Comparison of ENCODE assay signal across 12 cellular contexts in genomic region chrX:115591856-115592842, GRCh38. TPM values are rescaled to one million over a fixed set of nuclear protein-coding genes. Genes with fewer than 3 reads are reported as not detected.
DNase-seq lines count a peak whose midpoint lies in the region; ATAC-seq and TF ChIP-seq lines count a peak whose summit lies in the region.
"Had no signal": no experiment of that assay in that cellular context is flagged by ENCODE, and none has a peak within 500 bp of the region (broad histone marks: within the 10 kb centered on the region; RNA-seq: fewer than 3 reads in every experiment).

No MANE protein-coding gene starts in this region.

- H3K79me2 ChIP-seq in mammary epithelial cell (ENCODE audit: insufficient read depth, low read length) (peaks cover 80% of the 10 kb centered on the region), mesendoderm (ENCODE audit: control insufficient read depth, insufficient read depth, low read length) (peaks cover 4% of the 10 kb centered on the region)

- H3K4me1 ChIP-seq in HUES48 (ENCODE audit: control insufficient read depth, insufficient read depth, low read length) (peaks cover 50% of the 10 kb centered on the region), mammary epithelial cell (ENCODE audit: insufficient read depth, low read length) (peaks cover 23% of the 10 kb centered on the region), left lung (peaks cover 0 to 7% of the 10 kb centered on the region in 2 donors), tibial artery (peaks cover 0 to 71% (median 9%) of the 10 kb centered on the region in 4 donors), mesendoderm (ENCODE audit: control insufficient read depth, low read depth, low read length) (no peaks in the 10 kb centered on the region)

- CTCF ChIA-PET in mammary epithelial cell (lab: Charles Lee; ENCODE audit: low non-redundant PET), result no interaction called here

- no peaks in the 10 kb centered on the region for H3K79me1 ChIP-seq in mesendoderm (ENCODE audit: low read length)

- H3K4me1 Mint-ChIP-seq in activated T-helper 2 cell treated with anti-CD3 and anti-CD28 coated beads, Interferon-gamma antibody, Interleukin-2, Interleukin-4, amounts not matched to agents 10 μg/mL and 5 μg/mL and 100 μg/mL, durations not matched to agents 14 hours and 24 hours and 36 hours (ENCODE audit: low read depth), result peaks cover 5% of the 10 kb centered on the region
- H3K4me1 Mint-ChIP-seq: central memory CD8-positive, alpha-beta T cell had no signal

- no peak overlapping the region for H4K8ac ChIP-seq in mesendoderm (ENCODE audit: low read depth, low read length)

- H2BK120ac ChIP-seq in mesendoderm (ENCODE audit: low read depth, low read length), result no peak overlapping the region

- no peaks in the 10 kb centered on the region for H3K36me3 Mint-ChIP-seq in activated T-helper 2 cell treated with anti-CD3 and anti-CD28 coated beads, Interferon-gamma antibody, Interleukin-2, Interleukin-4, amounts not matched to agents 10 μg/mL and 5 μg/mL and 100 μg/mL, durations not matched to agents 14 hours and 24 hours and 36 hours (ENCODE audit: low read depth)

- no peak overlapping the region for H2AFZ ChIP-seq in mammary epithelial cell (ENCODE audit: low read depth, low read length)

- H3K9me3 Mint-ChIP-seq in activated T-helper 2 cell treated with anti-CD3 and anti-CD28 coated beads, Interferon-gamma antibody, Interleukin-2, Interleukin-4, amounts not matched to agents 10 μg/mL and 5 μg/mL and 100 μg/mL, durations not matched to agents 14 hours and 24 hours and 36 hours, result no peaks in the 10 kb centered on the region
- H3K9me3 Mint-ChIP-seq: activated T-cell treated with anti-CD3 and anti-CD28 coated beads, Interleukin-2, amount 50 U/mL, for 4 hours; central memory CD8-positive, alpha-beta T cell had no signal

- no peaks in the 10 kb centered on the region for H3K9me3 ChIP-seq in HUES48 (ENCODE audit: control insufficient read depth, insufficient read depth, low read length)
- no peaks in the 10 kb centered on the region for H3K9me3 ChIP-seq in mammary epithelial cell (replicated peaks; ENCODE audit: insufficient read depth, low read length)
- no peaks in the 10 kb centered on the region for H3K9me3 ChIP-seq in left lung
- no peaks in the 10 kb centered on the region for H3K9me3 ChIP-seq in tibial artery

- H3K4me3 ChIP-seq in HUES48 (ENCODE audit: low read depth, low read length) (no peak overlapping the region; the same call in 1 of the 2 replicates), mammary epithelial cell (replicated peaks in 1 of 3; ENCODE audit: insufficient read depth in 1 of 3, low read depth in 2 of 3, low read length in 3 of 3) (no peak overlapping the region), left lung (no peak overlapping the region), tibial artery (peak overlapping the region; percentile 45 to 52), mesendoderm (ENCODE audit: low read length) (no peak overlapping the region)

- H4K20me1 ChIP-seq in mammary epithelial cell (ENCODE audit: insufficient read depth, low read length), result no peaks in the 10 kb centered on the region

- no peaks in the 10 kb centered on the region for H3K27me3 Mint-ChIP-seq in activated T-helper 2 cell treated with anti-CD3 and anti-CD28 coated beads, Interferon-gamma antibody, Interleukin-2, Interleukin-4, amounts not matched to agents 10 μg/mL and 5 μg/mL and 100 μg/mL, durations not matched to agents 14 hours and 24 hours and 36 hours (ENCODE audit: low read depth)
- H3K27me3 Mint-ChIP-seq: central memory CD8-positive, alpha-beta T cell had no signal

- no peak overlapping the region for H2BK5ac ChIP-seq in mesendoderm (ENCODE audit: low read length)

- 39% methylated on average over 11 of the region's 11 CpGs for WGBS in mammary epithelial cell (ENCODE audit: low coverage, missing lambda C conversion rate)
- no CpG with 5 or more reads among the region's 11 CpGs for WGBS in mesendoderm (ENCODE audit: extremely low coverage, insufficient coverage, low lambda C conversion rate)

- H3K9ac ChIP-seq in HUES48 (ENCODE audit: low read depth, low read length), result no peak overlapping the region
- H3K9ac ChIP-seq in mammary epithelial cell (ENCODE audit: insufficient read depth, low read length), result peak overlapping the region; percentile 49
- H3K9ac ChIP-seq in mesendoderm (ENCODE audit: low read length), result no peak overlapping the region

- TF ChIP-seq CTCF in mammary epithelial cell (conservative IDR thresholded peaks at IDR 0.05 in 1 of 2, IDR thresholded peaks at IDR 0.05 in 1 of 2; ENCODE audit: extremely low read depth in 1 of 2, insufficient read depth in 1 of 2, low read depth in 1 of 2, low read length in 2 of 2), result no peak
- TF ChIP-seq CTCF in left lung (IDR thresholded peaks at IDR 0.05), result no peak
- TF ChIP-seq CTCF in tibial artery (IDR thresholded peaks at IDR 0.05), result no peak

- H3K4me2 ChIP-seq in mammary epithelial cell (ENCODE audit: insufficient read depth, low read depth, low read length) (peak overlapping the region; percentile 62), mesendoderm (ENCODE audit: low read length) (no peak overlapping the region)

- H2BK15ac ChIP-seq in mesendoderm (replicated peaks; ENCODE audit: low read depth), result no peak overlapping the region

- no TSS peak for BruUV-seq in mammary epithelial cell (replicated peaks; lab: Mats Ljungman, UMichigan)

- ATAC-seq in left lung, result peak; percentile 53
- ATAC-seq: activated T-cell treated with anti-CD3 and anti-CD28 coated beads, Interleukin-2, amount 50 U/mL, for 4 hours had no signal

- H2AK5ac ChIP-seq in mesendoderm (ENCODE audit: low read length), result no peak overlapping the region

- intact Hi-C loops in mammary epithelial cell (cut with micrococcal nuclease), result no loop called here
- intact Hi-C loops in left lung (cut with DNase I), result no loop called here
- intact Hi-C loops in tibial artery (cut with DNase I; ENCODE audit: low total_unique reads), result no loop called here
- intact Hi-C loops in activated T-helper 2 cell treated with anti-CD3 and anti-CD28 coated beads, Interferon-gamma antibody, Interleukin-2, Interleukin-4, amounts not matched to agents 10 μg/mL and 5 μg/mL and 100 μg/mL, durations not matched to agents 14 hours and 24 hours and 36 hours (cut with micrococcal nuclease), result no loop called here

- no peak overlapping the region for H3K56ac ChIP-seq in mesendoderm (ENCODE audit: low read length)

- in situ Hi-C loops in mammary epithelial cell (cut with MboI; ENCODE audit: low sequenced_read_pairs in 2 of 2), result no loop called here

- no peak overlapping the region for H4K5ac ChIP-seq in mesendoderm (ENCODE audit: low read length)

- peak; percentile 77 for DNase-seq in mammary epithelial cell
- no peak for DNase-seq in left lung
- no peak for DNase-seq in tibial artery
- no peak for DNase-seq in activated T-helper 2 cell treated with anti-CD3 and anti-CD28 coated beads, Interferon-gamma antibody, Interleukin-2, Interleukin-4, amounts not matched to agents 10 μg/mL and 5 μg/mL and 100 μg/mL, durations not matched to agents 14 hours and 24 hours and 36 hours (ENCODE audit: low spot score)
- no peak for DNase-seq in NCI-H510A (lab: John Stamatoyannopoulos, UW)
- DNase-seq in NCI-H82 (lab: John Stamatoyannopoulos, UW), result no peak
- DNase-seq in mesendoderm, result no peak
- DNase-seq: activated T-cell treated with anti-CD3 and anti-CD28 coated beads, Interleukin-2, amount 50 U/mL, for 4 hours; NCI-H345; retina had no signal

- H3K23ac ChIP-seq in mesendoderm (ENCODE audit: low read length), result no peak overlapping the region

- H3K27me3 ChIP-seq in HUES48 (ENCODE audit: control insufficient read depth, insufficient read depth, low read length) (no peaks in the 10 kb centered on the region), mammary epithelial cell (ENCODE audit: insufficient read depth, low read length) (no peaks in the 10 kb centered on the region), left lung (peaks cover 0 to 12% of the 10 kb centered on the region in 2 donors), tibial artery (no peaks in the 10 kb centered on the region), mesendoderm (ENCODE audit: insufficient read depth, low read length, poor library complexity) (no peaks in the 10 kb centered on the region)

- H3K18ac ChIP-seq in mesendoderm (ENCODE audit: low read length), result no peak overlapping the region

- H3K27ac Mint-ChIP-seq in activated T-helper 2 cell treated with anti-CD3 and anti-CD28 coated beads, Interferon-gamma antibody, Interleukin-2, Interleukin-4, amounts not matched to agents 10 μg/mL and 5 μg/mL and 100 μg/mL, durations not matched to agents 14 hours and 24 hours and 36 hours, result no peak overlapping the region

- no peak overlapping the region for H3K4ac ChIP-seq in mesendoderm (ENCODE audit: low read depth, low read length)

- dilution Hi-C loops in mammary epithelial cell (cut with HindIII; ENCODE audit: low sequenced_read_pairs), result no loop called here

- no peak overlapping the region for H3K4me3 Mint-ChIP-seq in activated T-helper 2 cell treated with anti-CD3 and anti-CD28 coated beads, Interferon-gamma antibody, Interleukin-2, Interleukin-4, amounts not matched to agents 10 μg/mL and 5 μg/mL and 100 μg/mL, durations not matched to agents 14 hours and 24 hours and 36 hours (ENCODE audit: low read depth)
- H3K4me3 Mint-ChIP-seq: activated T-cell treated with anti-CD3 and anti-CD28 coated beads, Interleukin-2, amount 50 U/mL, for 4 hours; central memory CD8-positive, alpha-beta T cell had no signal

- H3K36me3 ChIP-seq in HUES48 (ENCODE audit: control insufficient read depth, insufficient read depth, low read length) (peaks cover 11% of the 10 kb centered on the region; the same call in 1 of the 2 replicates), mammary epithelial cell (ENCODE audit: insufficient read depth, low read length) (peaks cover under 1% of the 10 kb centered on the region), left lung (no peaks in the 10 kb centered on the region), tibial artery (no peaks in the 10 kb centered on the region), mesendoderm (ENCODE audit: control insufficient read depth, insufficient read depth, low read length) (no peaks in the 10 kb centered on the region)

- H3K27ac ChIP-seq in HUES48 (ENCODE audit: low read depth, low read length) (peak overlapping the region; percentile 63), mammary epithelial cell (ENCODE audit: insufficient read depth, low read depth, low read length) (peak overlapping the region; percentile 79), left lung (peak overlapping the region; percentile 67 to 71), tibial artery (peak overlapping the region; percentile 78 to 79), mesendoderm (ENCODE audit: low read depth, low read length) (no peak overlapping the region)

RNA-seq across cellular contexts. Expression of gene PLS3, which starts 31.2 kb away (rescaled TPM):
- total RNA-seq in mammary epithelial cell (100 to 1,000 TPM; 253 to 393 TPM), left lung (100 to 1,000 TPM; 186 to 354 TPM)
- polyA plus RNA-seq in mammary epithelial cell, result 172 TPM
- 416 TPM for polyA minus RNA-seq in mammary epithelial cell
- total RNA-seq in activated T-helper 2 cell treated with anti-CD3 and anti-CD28 coated beads, Interferon-gamma antibody, Interleukin-2, Interleukin-4, amounts not matched to agents 10 μg/mL and 5 μg/mL and 100 μg/mL, durations not matched to agents 14 hours and 24 hours and 36 hours, result 3.1 and 5.4 TPM in 2 replicates
- polyA plus RNA-seq in mesendoderm (2013, experiment 1 of 2), result 92.9 TPM
- polyA plus RNA-seq in mesendoderm (2013, experiment 2 of 2), result 94.0 TPM

Comparison
In these comparisons a context has a peak if more than half of its experiments do, and no peak if none do; other contexts are left out.
1. H3K4me3 ChIP-seq: peak in tibial artery (2 of 2); none in HUES48 (single experiment), mammary epithelial cell (0 of 3), left lung (0 of 2) and mesendoderm (single experiment).
2. RNA of gene PLS3, which starts 31.2 kb away (total RNA-seq): 253 to 393 TPM in mammary epithelial cell and 186 to 354 TPM in left lung; 3.1 to 5.4 TPM in activated T-helper 2 cell treated with anti-CD3 and anti-CD28 coated beads, Interferon-gamma antibody, Interleukin-2, Interleukin-4, amounts not matched to agents 10 μg/mL and 5 μg/mL and 100 μg/mL, durations not matched to agents 14 hours and 24 hours and 36 hours; every median in the first group is over 10 times any median in the second.